Comparison of ENCODE assay signal across 1 cellular context in the genomic region with DNA sequence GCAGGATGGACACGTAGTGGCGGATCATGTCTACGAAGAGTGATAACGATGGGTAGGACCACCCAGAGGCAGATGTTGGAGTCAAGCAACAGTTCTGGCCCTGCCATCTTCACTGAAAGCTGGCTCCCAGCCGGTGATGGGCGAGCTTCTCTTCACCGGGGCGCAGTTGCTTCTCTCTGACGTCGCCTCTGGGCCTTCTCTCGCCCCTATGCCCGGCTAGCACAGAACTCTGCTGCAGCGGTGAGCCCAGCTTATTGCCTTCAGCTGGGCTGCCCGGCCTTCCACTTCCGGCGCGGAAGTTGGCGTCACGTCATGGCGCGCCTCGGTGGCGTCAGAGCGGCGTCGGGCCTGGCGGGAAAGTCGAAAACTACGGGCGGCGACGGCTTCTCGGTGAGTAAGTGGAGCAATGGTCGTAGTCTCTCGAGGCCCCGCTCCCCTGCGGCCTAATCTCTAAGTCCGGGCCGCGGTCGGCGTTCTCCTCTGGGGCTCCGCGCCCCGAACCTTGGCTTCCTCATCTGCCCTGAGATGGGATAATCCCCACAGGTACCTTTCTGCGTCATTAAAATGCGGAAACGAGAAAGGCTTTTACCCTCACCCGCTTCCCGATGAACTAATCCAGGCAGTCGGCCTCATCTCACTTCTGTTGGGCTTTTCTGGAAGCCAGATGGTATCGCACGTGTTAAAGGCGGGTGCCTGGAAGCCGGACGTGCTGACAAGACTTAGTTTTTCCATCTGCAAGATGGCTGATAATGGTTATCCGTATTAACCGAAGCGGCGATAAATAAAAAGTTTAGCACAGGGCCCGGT.
TF ChIP-seq lines count a peak whose summit lies in the region.

A gene (plus strand): TSS at position 354 of the 807 bp plus-strand sequence. CDS start 2,221 bp downstream, outside the sequence.

TF ChIP-seq in HEK293, 187 proteins besides CTCF, POLR2A, EP300 and RAD21 (continued from another document and continues in another):
- TF ChIP-seq, protein P1, sequence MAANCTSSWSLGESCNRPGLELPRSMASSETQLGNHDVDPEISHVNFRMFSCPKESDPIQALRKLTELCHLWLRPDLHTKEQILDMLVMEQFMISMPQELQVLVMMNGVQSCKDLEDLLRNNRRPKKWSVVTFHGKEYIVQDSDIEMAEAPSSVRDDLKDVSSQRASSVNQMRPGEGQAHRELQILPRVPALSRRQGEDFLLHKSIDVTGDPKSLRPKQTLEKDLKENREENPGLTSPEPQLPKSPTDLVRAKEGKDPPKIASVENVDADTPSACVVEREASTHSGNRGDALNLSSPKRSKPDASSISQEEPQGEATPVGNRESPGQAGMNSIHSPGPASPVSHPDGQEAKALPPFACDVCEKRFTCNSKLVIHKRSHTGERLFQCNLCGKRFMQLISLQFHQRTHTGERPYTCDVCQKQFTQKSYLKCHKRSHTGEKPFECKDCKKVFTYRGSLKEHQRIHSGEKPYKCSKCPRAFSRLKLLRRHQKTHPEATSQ (tag by site-specific recombination; IDR thresholded peaks at IDR 0.05) = 0 out of 2 replicates have a peak, but pooled peaks have one; percentile 38
- no peak for TF ChIP-seq ZNF350 (tag by site-specific recombination; IDR thresholded peaks at IDR 0.05)
- no peak for TF ChIP-seq FEZF1 (tag by site-specific recombination; IDR thresholded peaks at IDR 0.05)
- TF ChIP-seq ZNF366 (tag by site-specific recombination; conservative IDR thresholded peaks at IDR 0.05) = no peak
- TF ChIP-seq, protein P2, sequence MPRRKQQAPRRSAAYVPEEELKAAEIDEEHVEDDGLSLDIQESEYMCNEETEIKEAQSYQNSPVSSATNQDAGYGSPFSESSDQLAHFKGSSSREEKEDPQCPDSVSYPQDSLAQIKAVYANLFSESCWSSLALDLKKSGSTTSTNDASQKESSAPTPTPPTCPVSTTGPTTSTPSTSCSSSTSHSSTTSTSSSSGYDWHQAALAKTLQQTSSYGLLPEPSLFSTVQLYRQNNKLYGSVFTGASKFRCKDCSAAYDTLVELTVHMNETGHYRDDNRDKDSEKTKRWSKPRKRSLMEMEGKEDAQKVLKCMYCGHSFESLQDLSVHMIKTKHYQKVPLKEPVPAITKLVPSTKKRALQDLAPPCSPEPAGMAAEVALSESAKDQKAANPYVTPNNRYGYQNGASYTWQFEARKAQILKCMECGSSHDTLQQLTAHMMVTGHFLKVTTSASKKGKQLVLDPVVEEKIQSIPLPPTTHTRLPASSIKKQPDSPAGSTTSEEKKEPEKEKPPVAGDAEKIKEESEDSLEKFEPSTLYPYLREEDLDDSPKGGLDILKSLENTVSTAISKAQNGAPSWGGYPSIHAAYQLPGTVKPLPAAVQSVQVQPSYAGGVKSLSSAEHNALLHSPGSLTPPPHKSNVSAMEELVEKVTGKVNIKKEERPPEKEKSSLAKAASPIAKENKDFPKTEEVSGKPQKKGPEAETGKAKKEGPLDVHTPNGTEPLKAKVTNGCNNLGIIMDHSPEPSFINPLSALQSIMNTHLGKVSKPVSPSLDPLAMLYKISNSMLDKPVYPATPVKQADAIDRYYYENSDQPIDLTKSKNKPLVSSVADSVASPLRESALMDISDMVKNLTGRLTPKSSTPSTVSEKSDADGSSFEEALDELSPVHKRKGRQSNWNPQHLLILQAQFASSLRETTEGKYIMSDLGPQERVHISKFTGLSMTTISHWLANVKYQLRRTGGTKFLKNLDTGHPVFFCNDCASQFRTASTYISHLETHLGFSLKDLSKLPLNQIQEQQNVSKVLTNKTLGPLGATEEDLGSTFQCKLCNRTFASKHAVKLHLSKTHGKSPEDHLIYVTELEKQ (tag by site-specific recombination; IDR thresholded peaks at IDR 0.05; ENCODE audit: borderline replicate concordance) = peak; percentile 30; the same call in 1 of the 2 replicates
- no peak for TF ChIP-seq ZNF558 (tag by site-specific recombination; IDR thresholded peaks at IDR 0.05)
- TF ChIP-seq ZNF416 (tag by site-specific recombination; IDR thresholded peaks at IDR 0.05) = no peak
- TF ChIP-seq ZNF768 (tag by site-specific recombination; IDR thresholded peaks at IDR 0.05) = no peak; the same call in 1 of the 2 replicates
- TF ChIP-seq ZNF214 (tag by site-specific recombination; IDR thresholded peaks at IDR 0.05; ENCODE audit: borderline replicate concordance) = no peak
- TF ChIP-seq ZNF776 (tag by site-specific recombination; IDR thresholded peaks at IDR 0.05; ENCODE audit: borderline replicate concordance) = no peak
- TF ChIP-seq, protein P3, sequence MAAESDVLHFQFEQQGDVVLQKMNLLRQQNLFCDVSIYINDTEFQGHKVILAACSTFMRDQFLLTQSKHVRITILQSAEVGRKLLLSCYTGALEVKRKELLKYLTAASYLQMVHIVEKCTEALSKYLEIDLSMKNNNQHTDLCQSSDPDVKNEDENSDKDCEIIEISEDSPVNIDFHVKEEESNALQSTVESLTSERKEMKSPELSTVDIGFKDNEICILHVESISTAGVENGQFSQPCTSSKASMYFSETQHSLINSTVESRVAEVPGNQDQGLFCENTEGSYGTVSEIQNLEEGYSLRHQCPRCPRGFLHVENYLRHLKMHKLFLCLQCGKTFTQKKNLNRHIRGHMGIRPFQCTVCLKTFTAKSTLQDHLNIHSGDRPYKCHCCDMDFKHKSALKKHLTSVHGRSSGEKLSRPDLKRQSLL (tag by site-specific recombination; IDR thresholded peaks at IDR 0.05) = no peak
- peak; percentile 72 for TF ChIP-seq ZNF24 (tag by site-specific recombination; IDR thresholded peaks at IDR 0.05)
- TF ChIP-seq ZNF175 (tag by site-specific recombination; IDR thresholded peaks at IDR 0.05) = no peak
- 0 out of 2 replicates have a peak, but pooled peaks have one; percentile 15 for TF ChIP-seq ZSCAN16 (tag by site-specific recombination; IDR thresholded peaks at IDR 0.05)
- no peak for TF ChIP-seq RBAK (tag by site-specific recombination; IDR thresholded peaks at IDR 0.05)
- no peak; the same call in 1 of the 2 replicates for TF ChIP-seq GLI2 (tag by site-specific recombination; IDR thresholded peaks at IDR 0.05; ENCODE audit: borderline replicate concordance, low read depth)
- TF ChIP-seq, protein P4, sequence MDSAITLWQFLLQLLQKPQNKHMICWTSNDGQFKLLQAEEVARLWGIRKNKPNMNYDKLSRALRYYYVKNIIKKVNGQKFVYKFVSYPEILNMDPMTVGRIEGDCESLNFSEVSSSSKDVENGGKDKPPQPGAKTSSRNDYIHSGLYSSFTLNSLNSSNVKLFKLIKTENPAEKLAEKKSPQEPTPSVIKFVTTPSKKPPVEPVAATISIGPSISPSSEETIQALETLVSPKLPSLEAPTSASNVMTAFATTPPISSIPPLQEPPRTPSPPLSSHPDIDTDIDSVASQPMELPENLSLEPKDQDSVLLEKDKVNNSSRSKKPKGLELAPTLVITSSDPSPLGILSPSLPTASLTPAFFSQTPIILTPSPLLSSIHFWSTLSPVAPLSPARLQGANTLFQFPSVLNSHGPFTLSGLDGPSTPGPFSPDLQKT (IDR thresholded peaks at IDR 0.05; ENCODE audit: borderline replicate concordance, low read depth, low read length) = no peak
- TF ChIP-seq ZNF76 (tag by site-specific recombination; IDR thresholded peaks at IDR 0.05; ENCODE audit: borderline replicate concordance, low read depth) = peak; percentile 92
- peak; percentile 22; the same call in 1 of the 2 replicates for TF ChIP-seq REPIN1 (tag by site-specific recombination; IDR thresholded peaks at IDR 0.05; ENCODE audit: low read depth)
- TF ChIP-seq SCRT1 (tag by site-specific recombination; IDR thresholded peaks at IDR 0.05; ENCODE audit: borderline replicate concordance) = no peak; the same call in 1 of the 2 replicates
- TF ChIP-seq ZNF223 (tag by site-specific recombination; IDR thresholded peaks at IDR 0.05) = no peak
- no peak for TF ChIP-seq ZNF341 (tag by site-specific recombination; IDR thresholded peaks at IDR 0.05; ENCODE audit: low read depth)
- peak; percentile 85 for TF ChIP-seq KLF7 (tag by site-specific recombination; IDR thresholded peaks at IDR 0.05; ENCODE audit: borderline replicate concordance)
- TF ChIP-seq, protein P5, sequence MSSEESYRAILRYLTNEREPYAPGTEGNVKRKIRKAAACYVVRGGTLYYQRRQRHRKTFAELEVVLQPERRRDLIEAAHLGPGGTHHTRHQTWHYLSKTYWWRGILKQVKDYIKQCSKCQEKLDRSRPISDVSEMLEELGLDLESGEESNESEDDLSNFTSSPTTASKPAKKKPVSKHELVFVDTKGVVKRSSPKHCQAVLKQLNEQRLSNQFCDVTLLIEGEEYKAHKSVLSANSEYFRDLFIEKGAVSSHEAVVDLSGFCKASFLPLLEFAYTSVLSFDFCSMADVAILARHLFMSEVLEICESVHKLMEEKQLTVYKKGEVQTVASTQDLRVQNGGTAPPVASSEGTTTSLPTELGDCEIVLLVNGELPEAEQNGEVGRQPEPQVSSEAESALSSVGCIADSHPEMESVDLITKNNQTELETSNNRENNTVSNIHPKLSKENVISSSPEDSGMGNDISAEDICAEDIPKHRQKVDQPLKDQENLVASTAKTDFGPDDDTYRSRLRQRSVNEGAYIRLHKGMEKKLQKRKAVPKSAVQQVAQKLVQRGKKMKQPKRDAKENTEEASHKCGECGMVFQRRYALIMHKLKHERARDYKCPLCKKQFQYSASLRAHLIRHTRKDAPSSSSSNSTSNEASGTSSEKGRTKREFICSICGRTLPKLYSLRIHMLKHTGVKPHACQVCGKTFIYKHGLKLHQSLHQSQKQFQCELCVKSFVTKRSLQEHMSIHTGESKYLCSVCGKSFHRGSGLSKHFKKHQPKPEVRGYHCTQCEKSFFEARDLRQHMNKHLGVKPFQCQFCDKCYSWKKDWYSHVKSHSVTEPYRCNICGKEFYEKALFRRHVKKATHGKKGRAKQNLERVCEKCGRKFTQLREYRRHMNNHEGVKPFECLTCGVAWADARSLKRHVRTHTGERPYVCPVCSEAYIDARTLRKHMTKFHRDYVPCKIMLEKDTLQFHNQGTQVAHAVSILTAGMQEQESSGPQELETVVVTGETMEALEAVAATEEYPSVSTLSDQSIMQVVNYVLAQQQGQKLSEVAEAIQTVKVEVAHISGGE (tag by site-specific recombination; conservative IDR thresholded peaks at IDR 0.05; ENCODE audit: low read depth) = peak; percentile 70
- TF ChIP-seq, protein P6, sequence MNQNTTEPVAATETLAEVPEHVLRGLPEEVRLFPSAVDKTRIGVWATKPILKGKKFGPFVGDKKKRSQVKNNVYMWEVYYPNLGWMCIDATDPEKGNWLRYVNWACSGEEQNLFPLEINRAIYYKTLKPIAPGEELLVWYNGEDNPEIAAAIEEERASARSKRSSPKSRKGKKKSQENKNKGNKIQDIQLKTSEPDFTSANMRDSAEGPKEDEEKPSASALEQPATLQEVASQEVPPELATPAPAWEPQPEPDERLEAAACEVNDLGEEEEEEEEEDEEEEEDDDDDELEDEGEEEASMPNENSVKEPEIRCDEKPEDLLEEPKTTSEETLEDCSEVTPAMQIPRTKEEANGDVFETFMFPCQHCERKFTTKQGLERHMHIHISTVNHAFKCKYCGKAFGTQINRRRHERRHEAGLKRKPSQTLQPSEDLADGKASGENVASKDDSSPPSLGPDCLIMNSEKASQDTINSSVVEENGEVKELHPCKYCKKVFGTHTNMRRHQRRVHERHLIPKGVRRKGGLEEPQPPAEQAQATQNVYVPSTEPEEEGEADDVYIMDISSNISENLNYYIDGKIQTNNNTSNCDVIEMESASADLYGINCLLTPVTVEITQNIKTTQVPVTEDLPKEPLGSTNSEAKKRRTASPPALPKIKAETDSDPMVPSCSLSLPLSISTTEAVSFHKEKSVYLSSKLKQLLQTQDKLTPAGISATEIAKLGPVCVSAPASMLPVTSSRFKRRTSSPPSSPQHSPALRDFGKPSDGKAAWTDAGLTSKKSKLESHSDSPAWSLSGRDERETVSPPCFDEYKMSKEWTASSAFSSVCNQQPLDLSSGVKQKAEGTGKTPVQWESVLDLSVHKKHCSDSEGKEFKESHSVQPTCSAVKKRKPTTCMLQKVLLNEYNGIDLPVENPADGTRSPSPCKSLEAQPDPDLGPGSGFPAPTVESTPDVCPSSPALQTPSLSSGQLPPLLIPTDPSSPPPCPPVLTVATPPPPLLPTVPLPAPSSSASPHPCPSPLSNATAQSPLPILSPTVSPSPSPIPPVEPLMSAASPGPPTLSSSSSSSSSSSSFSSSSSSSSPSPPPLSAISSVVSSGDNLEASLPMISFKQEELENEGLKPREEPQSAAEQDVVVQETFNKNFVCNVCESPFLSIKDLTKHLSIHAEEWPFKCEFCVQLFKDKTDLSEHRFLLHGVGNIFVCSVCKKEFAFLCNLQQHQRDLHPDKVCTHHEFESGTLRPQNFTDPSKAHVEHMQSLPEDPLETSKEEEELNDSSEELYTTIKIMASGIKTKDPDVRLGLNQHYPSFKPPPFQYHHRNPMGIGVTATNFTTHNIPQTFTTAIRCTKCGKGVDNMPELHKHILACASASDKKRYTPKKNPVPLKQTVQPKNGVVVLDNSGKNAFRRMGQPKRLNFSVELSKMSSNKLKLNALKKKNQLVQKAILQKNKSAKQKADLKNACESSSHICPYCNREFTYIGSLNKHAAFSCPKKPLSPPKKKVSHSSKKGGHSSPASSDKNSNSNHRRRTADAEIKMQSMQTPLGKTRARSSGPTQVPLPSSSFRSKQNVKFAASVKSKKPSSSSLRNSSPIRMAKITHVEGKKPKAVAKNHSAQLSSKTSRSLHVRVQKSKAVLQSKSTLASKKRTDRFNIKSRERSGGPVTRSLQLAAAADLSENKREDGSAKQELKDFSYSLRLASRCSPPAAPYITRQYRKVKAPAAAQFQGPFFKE (tag by site-specific recombination; IDR thresholded peaks at IDR 0.05; ENCODE audit: borderline replicate concordance) = no peak
- TF ChIP-seq, protein P7, sequence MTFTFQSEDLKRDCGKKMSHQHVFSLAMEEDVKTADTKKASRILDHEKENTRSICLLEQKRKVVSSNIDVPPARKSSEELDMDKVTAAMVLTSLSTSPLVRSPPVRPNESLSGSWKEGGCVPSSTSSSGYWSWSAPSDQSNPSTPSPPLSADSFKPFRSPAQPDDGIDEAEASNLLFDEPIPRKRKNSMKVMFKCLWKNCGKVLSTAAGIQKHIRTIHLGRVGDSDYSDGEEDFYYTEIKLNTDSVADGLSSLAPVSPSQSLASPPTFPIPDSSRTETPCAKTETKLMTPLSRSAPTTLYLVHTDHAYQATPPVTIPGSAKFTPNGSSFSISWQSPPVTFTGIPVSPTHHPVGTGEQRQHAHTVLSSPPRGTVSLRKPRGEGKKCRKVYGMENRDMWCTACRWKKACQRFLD (tag by site-specific recombination; IDR thresholded peaks at IDR 0.05) = peak; percentile 94
- peak; percentile 100 for TF ChIP-seq ZNF629 (tag by site-specific recombination; IDR thresholded peaks at IDR 0.05)
- TF ChIP-seq ZSCAN30 (tag by site-specific recombination; IDR thresholded peaks at IDR 0.05) = 0 out of 2 replicates have a peak, but pooled peaks have one; percentile 48
- no peak for TF ChIP-seq ZNF548 (tag by site-specific recombination; IDR thresholded peaks at IDR 0.05)
- peak; percentile 97 for TF ChIP-seq ZBTB17 (tag by site-specific recombination; IDR thresholded peaks at IDR 0.05)
- TF ChIP-seq, protein P8, sequence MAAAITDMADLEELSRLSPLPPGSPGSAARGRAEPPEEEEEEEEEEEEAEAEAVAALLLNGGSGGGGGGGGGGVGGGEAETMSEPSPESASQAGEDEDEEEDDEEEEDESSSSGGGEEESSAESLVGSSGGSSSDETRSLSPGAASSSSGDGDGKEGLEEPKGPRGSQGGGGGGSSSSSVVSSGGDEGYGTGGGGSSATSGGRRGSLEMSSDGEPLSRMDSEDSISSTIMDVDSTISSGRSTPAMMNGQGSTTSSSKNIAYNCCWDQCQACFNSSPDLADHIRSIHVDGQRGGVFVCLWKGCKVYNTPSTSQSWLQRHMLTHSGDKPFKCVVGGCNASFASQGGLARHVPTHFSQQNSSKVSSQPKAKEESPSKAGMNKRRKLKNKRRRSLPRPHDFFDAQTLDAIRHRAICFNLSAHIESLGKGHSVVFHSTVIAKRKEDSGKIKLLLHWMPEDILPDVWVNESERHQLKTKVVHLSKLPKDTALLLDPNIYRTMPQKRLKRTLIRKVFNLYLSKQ (tag by site-specific recombination; IDR thresholded peaks at IDR 0.05; ENCODE audit: borderline replicate concordance) = no peak
- no peak for TF ChIP-seq HOXD13 (CRISPR knock-in tag; IDR thresholded peaks at IDR 0.05; ENCODE audit: borderline replicate concordance)
- TF ChIP-seq ZNF157 (tag by site-specific recombination; IDR thresholded peaks at IDR 0.05) = no peak
